10 cellular contexts compared by ENCODE assay signal in genomic region chr11:67563354-67564114, GRCh38. TPM values are rescaled to one million over a fixed set of nuclear protein-coding genes. Genes with fewer than 3 reads are reported as not detected.
A peak's percentile ranks its signal among the peaks of the same experiment; 100 is the strongest.
DNase-seq lines count a peak whose midpoint lies in the region; ATAC-seq and TF ChIP-seq lines count a peak whose summit lies in the region.
"Had no signal": no experiment of that assay in that cellular context is flagged by ENCODE, and none has a peak within 500 bp of the region (broad histone marks: within the 10 kb centered on the region; RNA-seq: fewer than 3 reads in every experiment).

No MANE protein-coding gene starts in this region.

- peak overlapping the region; percentile 92 for H3K18ac ChIP-seq in trophoblast cell (ENCODE audit: low read length)

- H3K27ac Mint-ChIP-seq in activated CD4-positive, alpha-beta memory T cell treated with anti-CD3 and anti-CD28 coated beads for 36 hours, result no peak overlapping the region
- H3K27ac Mint-ChIP-seq: activated CD4-positive, alpha-beta T cell treated with anti-CD3 and anti-CD28 coated beads, Interleukin-2, amount 10 ng/mL, durations not matched to agents 24 days and 14 days had no signal

- H4K12ac ChIP-seq in trophoblast cell (ENCODE audit: low read depth, low read length), result peak overlapping the region; percentile 74

- H3K36me3 ChIP-seq in SJCRH30, result no peaks in the 10 kb centered on the region
- no peaks in the 10 kb centered on the region for H3K36me3 ChIP-seq in trophoblast cell (ENCODE audit: control insufficient read depth in 1 of 2, insufficient read depth in 2 of 2, low read length in 2 of 2)
- no peaks in the 10 kb centered on the region for H3K36me3 ChIP-seq in H7 (replicated peaks; ENCODE audit: control insufficient read depth, insufficient read depth, low read length)

- peaks cover 7% of the 10 kb centered on the region for H3K79me2 ChIP-seq in trophoblast cell (ENCODE audit: control insufficient read depth, insufficient read depth, low read length, poor library complexity)

- no peaks in the 10 kb centered on the region for H3K9me3 Mint-ChIP-seq in activated CD4-positive, alpha-beta memory T cell treated with anti-CD3 and anti-CD28 coated beads for 36 hours
- H3K9me3 Mint-ChIP-seq: activated CD4-positive, alpha-beta T cell treated with anti-CD3 and anti-CD28 coated beads, Interleukin-2, amount 10 ng/mL, durations not matched to agents 24 days and 14 days had no signal

- peaks cover 7% of the 10 kb centered on the region for H3K4me1 Mint-ChIP-seq in activated CD4-positive, alpha-beta memory T cell treated with anti-CD3 and anti-CD28 coated beads for 36 hours (ENCODE audit: low read depth)

- peak overlapping the region; percentile 93 for H4K8ac ChIP-seq in trophoblast cell (ENCODE audit: low read depth, low read length)

- H3K4me2 ChIP-seq in trophoblast cell (ENCODE audit: low read length), result peak overlapping the region; percentile 7

- peaks cover 11% of the 10 kb centered on the region for H3K27me3 Mint-ChIP-seq in activated CD4-positive, alpha-beta memory T cell treated with anti-CD3 and anti-CD28 coated beads for 36 hours

- H3K27me3 ChIP-seq in SJCRH30 (no peaks in the 10 kb centered on the region), foreskin keratinocyte (no peaks in the 10 kb centered on the region), trophoblast cell (ENCODE audit: insufficient read depth, low read length) (no peaks in the 10 kb centered on the region), H7 (ENCODE audit: control insufficient read depth, insufficient read depth, low read length) (no peaks in the 10 kb centered on the region)

- CTCF ChIA-PET in activated CD4-positive, alpha-beta memory T cell treated with anti-CD3 and anti-CD28 coated beads for 36 hours (lab: Charles Lee), result interaction anchor here (1.2 kb wide), 1 partner anchor 9 kb away, joined by 3 read pairs; no protein-coding TSS in a partner anchor

- no peak for TF ChIP-seq CTCF in foreskin keratinocyte (conservative IDR thresholded peaks at IDR 0.05)

- H2AK5ac ChIP-seq in trophoblast cell (ENCODE audit: low read length), result peak overlapping the region; percentile 96

- H3K4me1 ChIP-seq in SJCRH30 (peaks cover 12% of the 10 kb centered on the region), foreskin keratinocyte (peaks cover 14% of the 10 kb centered on the region), trophoblast cell (ENCODE audit: control insufficient read depth in 1 of 2, insufficient read depth in 2 of 2, low read length in 2 of 2) (peaks cover 7 to 16% of the 10 kb centered on the region in 2 experiments)

- intact Hi-C loops in activated CD4-positive, alpha-beta memory T cell treated with anti-CD3 and anti-CD28 coated beads for 36 hours (cut with micrococcal nuclease), result no loop called here

- H3K4me3 Mint-ChIP-seq in activated CD4-positive, alpha-beta memory T cell treated with anti-CD3 and anti-CD28 coated beads for 36 hours, result no peak overlapping the region
- H3K4me3 Mint-ChIP-seq: activated CD4-positive, alpha-beta T cell treated with anti-CD3 and anti-CD28 coated beads, Interleukin-2, amount 10 ng/mL, durations not matched to agents 24 days and 14 days had no signal

- peak overlapping the region; percentile 100 for H2BK5ac ChIP-seq in trophoblast cell (ENCODE audit: low read depth, low read length, poor library complexity)

- no peaks in the 10 kb centered on the region for H3K36me3 Mint-ChIP-seq in activated CD4-positive, alpha-beta memory T cell treated with anti-CD3 and anti-CD28 coated beads for 36 hours

- peak overlapping the region; percentile 96 for H2BK12ac ChIP-seq in trophoblast cell (ENCODE audit: low read length)

- POLR2A ChIA-PET in activated CD4-positive, alpha-beta memory T cell treated with anti-CD3 and anti-CD28 coated beads for 36 hours (lab: Charles Lee), result no interaction called here

- no peak overlapping the region for H3K9ac ChIP-seq in trophoblast cell (ENCODE audit: low read length)

- H3K23ac ChIP-seq in trophoblast cell (ENCODE audit: low read length), result no peak overlapping the region

- peak overlapping the region; percentile 71 for H2AFZ ChIP-seq in trophoblast cell (ENCODE audit: insufficient read depth, low read length, poor library complexity)

- H4K91ac ChIP-seq in trophoblast cell (ENCODE audit: low read depth, low read length), result peak overlapping the region; percentile 99

- no CpG with 5 or more reads among the region's 16 CpGs for WGBS in trophoblast cell (ENCODE audit: extremely low coverage, insufficient coverage, insufficient read length)

- peak overlapping the region; percentile 97 for H3K14ac ChIP-seq in trophoblast cell (ENCODE audit: low read length)

- peak overlapping the region; percentile 86 for H3K27ac ChIP-seq in SJCRH30
- H3K27ac ChIP-seq in foreskin keratinocyte, result peak overlapping the region; percentile 34
- H3K27ac ChIP-seq in trophoblast cell (ENCODE audit: low read depth, low read length), result peak overlapping the region; percentile 98

- peaks cover 36% of the 10 kb centered on the region for H3K79me1 ChIP-seq in trophoblast cell (ENCODE audit: low read length)

- peak overlapping the region; percentile 100 for H2BK120ac ChIP-seq in trophoblast cell (ENCODE audit: insufficient read depth, low read length, poor library complexity)

- peak overlapping the region; percentile 2; the same call in 1 of the 2 replicates for H3K4me3 ChIP-seq in SJCRH30
- no peak overlapping the region for H3K4me3 ChIP-seq in trophoblast cell (ENCODE audit: low read depth, low read length)
- H3K4me3 ChIP-seq in H7 (ENCODE audit: insufficient read depth, low read depth, low read length), result no peak overlapping the region

- H3K4ac ChIP-seq in trophoblast cell (ENCODE audit: low read depth, low read length), result peak overlapping the region; percentile 80

- DNase-seq in Daoy (ENCODE audit: low read depth), result peak; percentile 96
- peak; percentile 56 to 67 for DNase-seq in SJCRH30
- peak; percentile 83 to 89 for DNase-seq in foreskin keratinocyte
- DNase-seq in trophoblast cell, result peak; percentile 94 to 98
- no peak for DNase-seq in HT-29 (ENCODE audit: low spot score)
- no peak for DNase-seq in activated CD4-positive, alpha-beta memory T cell treated with anti-CD3 and anti-CD28 coated beads for 36 hours
- DNase-seq in H7, result no peak
- DNase-seq: activated CD4-positive, alpha-beta T cell treated with anti-CD3 and anti-CD28 coated beads, Interleukin-2, amount 10 ng/mL, durations not matched to agents 24 days and 14 days; stimulated activated CD4-positive, alpha-beta T cell treated with anti-CD3 and anti-CD28 coated beads, Interleukin-15, amount 100 ng/mL, for 24 hours had no signal

- no peaks in the 10 kb centered on the region for H3K9me3 ChIP-seq in SJCRH30 (replicated peaks)
- H3K9me3 ChIP-seq in trophoblast cell (ENCODE audit: insufficient read depth, low read depth, low read length), result no peaks in the 10 kb centered on the region

- ATAC-seq in foreskin keratinocyte (peak; percentile 70), GM18861 (IDR thresholded peaks at IDR 0.05; ENCODE audit: unreplicated experiment) (no peak)

RNA-seq across cellular contexts. Expression of gene GSTP1, which starts 20.1 kb away (rescaled TPM):
- 1,082 and 1,228 TPM in 2 replicates for total RNA-seq in Daoy (2014; rRNA removed; shearing (Covaris generic))
- 192 and 275 TPM in 2 replicates for total RNA-seq in SJCRH30 (2014; rRNA removed; shearing (Covaris generic))
- 1,696 and 1,959 TPM in 2 replicates for total RNA-seq in foreskin keratinocyte
- polyA plus RNA-seq in foreskin keratinocyte, result 2,595 and 2,779 TPM in 2 replicates
- 1,111 and 1,164 TPM in 2 replicates for polyA plus RNA-seq in trophoblast cell (2013)
- total RNA-seq in HT-29 (2014; rRNA removed; shearing (Covaris generic)), result 2,847 and 3,158 TPM in 2 replicates
- 100 to 1,000 TPM; 361 to 362 TPM for total RNA-seq in activated CD4-positive, alpha-beta memory T cell treated with anti-CD3 and anti-CD28 coated beads for 36 hours
- 2,691 and 2,979 TPM in 2 replicates for total RNA-seq in H7 (2014; rRNA removed; shearing (Covaris generic))

RNA-seq across cellular contexts. Expression of gene CABP2, which starts 40.3 kb away (rescaled TPM):
- not detected in 2 replicates for total RNA-seq in Daoy (2014; rRNA removed; shearing (Covaris generic))
- not detected in 2 replicates for total RNA-seq in SJCRH30 (2014; rRNA removed; shearing (Covaris generic))
- total RNA-seq in foreskin keratinocyte, result not detected in 2 replicates
- not detected in 2 replicates for polyA plus RNA-seq in foreskin keratinocyte
- not detected in 2 replicates for polyA plus RNA-seq in trophoblast cell (2013)
- not detected in 2 replicates for total RNA-seq in HT-29 (2014; rRNA removed; shearing (Covaris generic))
- not detected for total RNA-seq in activated CD4-positive, alpha-beta memory T cell treated with anti-CD3 and anti-CD28 coated beads for 36 hours
- not detected in 2 replicates for total RNA-seq in H7 (2014; rRNA removed; shearing (Covaris generic))
- total RNA-seq: activated CD4-positive, alpha-beta T cell treated with anti-CD3 and anti-CD28 coated beads, Interleukin-2, amount 10 ng/mL, durations not matched to agents 24 days and 14 days had no signal

RNA-seq across cellular contexts. Expression of gene NDUFV1, which starts 43.2 kb away (rescaled TPM):
- 218 and 229 TPM in 2 replicates for total RNA-seq in Daoy (2014; rRNA removed; shearing (Covaris generic))
- total RNA-seq in SJCRH30 (2014; rRNA removed; shearing (Covaris generic)), result 116 and 137 TPM in 2 replicates
- total RNA-seq in foreskin keratinocyte, result 164 and 179 TPM in 2 replicates
- 160 and 169 TPM in 2 replicates for polyA plus RNA-seq in foreskin keratinocyte
- 61.7 and 64.8 TPM in 2 replicates for polyA plus RNA-seq in trophoblast cell (2013)
- total RNA-seq in HT-29 (2014; rRNA removed; shearing (Covaris generic)), result 384 and 431 TPM in 2 replicates
- total RNA-seq in activated CD4-positive, alpha-beta memory T cell treated with anti-CD3 and anti-CD28 coated beads for 36 hours, result 100 to 1,000 TPM; 279 to 287 TPM
- 302 and 350 TPM in 2 replicates for total RNA-seq in H7 (2014; rRNA removed; shearing (Covaris generic))

RNA-seq across cellular contexts. Expression of gene CDK2AP2, which starts 55.6 kb away (rescaled TPM):
- 37.7 and 43.0 TPM in 2 replicates for total RNA-seq in Daoy (2014; rRNA removed; shearing (Covaris generic))
- 15.8 and 15.9 TPM in 2 replicates for total RNA-seq in SJCRH30 (2014; rRNA removed; shearing (Covaris generic))
- total RNA-seq in foreskin keratinocyte, result 40.8 and 43.4 TPM in 2 replicates
- polyA plus RNA-seq in foreskin keratinocyte, result 67.5 and 73.5 TPM in 2 replicates
- polyA plus RNA-seq in trophoblast cell (2013), result 117 and 126 TPM in 2 replicates
- total RNA-seq in HT-29 (2014; rRNA removed; shearing (Covaris generic)), result 99.2 and 102 TPM in 2 replicates
- total RNA-seq in activated CD4-positive, alpha-beta memory T cell treated with anti-CD3 and anti-CD28 coated beads for 36 hours, result 10 to 100 TPM; 82.7 to 84.7 TPM
- total RNA-seq in H7 (2014; rRNA removed; shearing (Covaris generic)), result 28.6 and 38.1 TPM in 2 replicates

RNA-seq across cellular contexts. Expression of gene PITPNM1, which starts 58.4 kb away (rescaled TPM):
- 24.6 and 32.1 TPM in 2 replicates for total RNA-seq in Daoy (2014; rRNA removed; shearing (Covaris generic))
- 7.9 and 9.7 TPM in 2 replicates for total RNA-seq in SJCRH30 (2014; rRNA removed; shearing (Covaris generic))
- total RNA-seq in foreskin keratinocyte, result 27.7 and 29.0 TPM in 2 replicates
- 18.0 and 18.9 TPM in 2 replicates for polyA plus RNA-seq in foreskin keratinocyte
- 67.5 and 70.6 TPM in 2 replicates for polyA plus RNA-seq in trophoblast cell (2013)
- total RNA-seq in HT-29 (2014; rRNA removed; shearing (Covaris generic)), result 60.8 and 67.1 TPM in 2 replicates
- 100 to 1,000 TPM; 139 to 143 TPM for total RNA-seq in activated CD4-positive, alpha-beta memory T cell treated with anti-CD3 and anti-CD28 coated beads for 36 hours
- 36.9 and 37.5 TPM in 2 replicates for total RNA-seq in H7 (2014; rRNA removed; shearing (Covaris generic))

Comparison
In these comparisons a context has a peak if more than half of its experiments do, and no peak if none do; other contexts are left out.
1. DNase-seq: peak in Daoy (single experiment), SJCRH30 (2 of 2), foreskin keratinocyte (2 of 2) and trophoblast cell (2 of 2); none in HT-29 (single experiment), activated CD4-positive, alpha-beta memory T cell treated with anti-CD3 and anti-CD28 coated beads for 36 hours (single experiment) and H7 (single experiment).
2. H3K27ac ChIP-seq: peak in every context shown above with its lines; median percentile 98 in trophoblast cell; 86 in SJCRH30; 34 in foreskin keratinocyte.